ENCODE assay signal across 7 cellular contexts in the genomic region with DNA sequence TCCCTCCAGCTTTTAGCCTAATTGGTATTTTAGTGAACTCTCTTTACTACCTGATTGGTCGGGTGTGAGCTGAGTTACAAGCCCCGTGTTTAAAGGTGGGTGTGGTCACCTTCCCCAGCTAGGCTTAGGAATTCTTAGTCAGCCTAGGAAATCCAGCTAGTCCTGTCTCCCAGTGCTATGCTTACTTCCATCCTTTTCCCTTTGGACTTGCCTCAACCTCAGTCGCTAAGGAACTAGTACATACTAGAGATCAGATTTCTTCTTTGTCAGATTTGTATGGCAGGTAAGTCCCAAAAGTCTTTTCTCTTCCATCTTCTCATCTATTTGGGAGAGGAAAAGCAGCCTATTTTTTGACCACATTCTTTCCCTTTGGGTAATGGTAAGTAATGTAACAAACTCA. TPM values are rescaled to one million over a fixed set of nuclear protein-coding genes. Genes with fewer than 3 reads are reported as not detected.
A peak's percentile ranks its signal among the peaks of the same experiment; 100 is the strongest.
DNase-seq lines count a peak whose midpoint lies in the region; ATAC-seq and TF ChIP-seq lines count a peak whose summit lies in the region.
"Not testable (repeated sequence)": the region's sequence is repeated elsewhere in the genome, so short reads cannot be mapped to it uniquely, and the experiment has no call there.

No MANE protein-coding gene starts in this region.

- 50 to 79% (median 53%) methylated on average over 3 of the region's 3 CpGs for WGBS in psoas muscle, 3 donors

- H3K4me1 Mint-ChIP-seq in activated naive CD4-positive, alpha-beta T cell treated with anti-CD3 and anti-CD28 coated beads, Interleukin-2, amount 10 ng/mL, durations not matched to agents 7 days and 5 days, result not testable (repeated sequence)
- peaks cover 16% of the 10 kb centered on the region for H3K4me1 Mint-ChIP-seq in central memory CD8-positive, alpha-beta T cell
- H3K4me1 Mint-ChIP-seq in neural crest cell (peaks cover 34% of the 10 kb centered on the region), type B pancreatic cell (ENCODE audit: unreplicated experiment) (peaks cover 49% of the 10 kb centered on the region)

- not testable (repeated sequence) for H3K4me3 ChIP-seq in HEK293 (ENCODE audit: low read depth, low read length); RWPE2 (ENCODE audit: severe bottlenecking); psoas muscle

- H3K9me3 Mint-ChIP-seq in activated naive CD4-positive, alpha-beta T cell treated with anti-CD3 and anti-CD28 coated beads, Interleukin-2, amount 10 ng/mL, durations not matched to agents 7 days and 5 days; central memory CD8-positive, alpha-beta T cell; neural crest cell; type B pancreatic cell: not testable (repeated sequence)

- POLR2A ChIA-PET in HEK293 (lab: Yijun Ruan, JAX), result not testable (repeated sequence)

- H3K36me3 ChIP-seq in HEK293 (ENCODE audit: control insufficient read depth in 2 of 2, insufficient read depth in 1 of 2, low read length in 2 of 2); RWPE2 (ENCODE audit: low read depth); psoas muscle (ENCODE audit: insufficient read depth in 1 of 2, low read depth in 1 of 2): not testable (repeated sequence)

- H3K9me3 ChIP-seq in HEK293 (ENCODE audit: control insufficient read depth, insufficient read depth, low read depth, low read length); RWPE2 (ENCODE audit: severe bottlenecking); psoas muscle: not testable (repeated sequence)

- TF ChIP-seq CTCF in HEK293 (tag by site-specific recombination; IDR thresholded peaks at IDR 0.05); RWPE2 (IDR thresholded peaks at IDR 0.05; ENCODE audit: poor library complexity, severe bottlenecking); neural crest cell (conservative IDR thresholded peaks at IDR 0.05); psoas muscle (IDR thresholded peaks at IDR 0.05); type B pancreatic cell (conservative IDR thresholded peaks at IDR 0.05): not testable (repeated sequence)

- not testable (repeated sequence) for H3K27ac ChIP-seq in HEK293 (ENCODE audit: extremely low read depth, low read depth, low read length); RWPE2 (ENCODE audit: poor library complexity, severe bottlenecking)
- peak overlapping the region; percentile 30 for H3K27ac ChIP-seq in psoas muscle

- H3K4me1 ChIP-seq in HEK293 (ENCODE audit: control insufficient read depth, insufficient read depth, low read length) (peaks cover 10% of the 10 kb centered on the region; the same call in 1 of the 2 replicates), RWPE2 (ENCODE audit: insufficient read depth, poor library complexity, severe bottlenecking) (peaks cover 17% of the 10 kb centered on the region), psoas muscle (peaks cover 24% of the 10 kb centered on the region)

- ATAC-seq in RWPE2 (ENCODE audit: low read depth), result peak; percentile 63; the same call in 2 of the 3 replicates
- ATAC-seq in central memory CD8-positive, alpha-beta T cell (replicated peaks; ENCODE audit: extremely low read depth, poor library complexity, severe bottlenecking); psoas muscle: not testable (repeated sequence)

- intact Hi-C loops in psoas muscle (cut with DNase I), result not testable (repeated sequence)

- CTCF ChIA-PET in HEK293 (lab: Yijun Ruan, JAX), result interaction anchor here (0.6 to 1.6 kb wide), 3 partner anchors 16 to 70 kb away, joined by 3 to 4 read pairs (median 3); no protein-coding TSS in a partner anchor
- CTCF ChIA-PET in activated naive CD4-positive, alpha-beta T cell treated with anti-CD3 and anti-CD28 coated beads, Interleukin-2, amount 10 ng/mL, durations not matched to agents 7 days and 5 days (lab: Charles Lee), result not testable (repeated sequence)

- DNase-seq in RWPE2 (ENCODE audit: low spot score); activated naive CD4-positive, alpha-beta T cell treated with anti-CD3 and anti-CD28 coated beads, Interleukin-2, amount 10 ng/mL, durations not matched to agents 7 days and 5 days; central memory CD8-positive, alpha-beta T cell (ENCODE audit: low spot score in 2 of 2); neural crest cell (ENCODE audit: low read depth, low spot score); psoas muscle; type B pancreatic cell (ENCODE audit: extremely low spot score, unreplicated experiment): not testable (repeated sequence)

- H3K27ac Mint-ChIP-seq in activated naive CD4-positive, alpha-beta T cell treated with anti-CD3 and anti-CD28 coated beads, Interleukin-2, amount 10 ng/mL, durations not matched to agents 7 days and 5 days, result peak overlapping the region; percentile 50
- H3K27ac Mint-ChIP-seq in central memory CD8-positive, alpha-beta T cell (ENCODE audit: low read depth), result peak overlapping the region; percentile 46
- H3K27ac Mint-ChIP-seq in neural crest cell (ENCODE audit: unreplicated experiment), result peak overlapping the region; percentile 53
- peak overlapping the region; percentile 78 for H3K27ac Mint-ChIP-seq in type B pancreatic cell

- H3K27me3 Mint-ChIP-seq in activated naive CD4-positive, alpha-beta T cell treated with anti-CD3 and anti-CD28 coated beads, Interleukin-2, amount 10 ng/mL, durations not matched to agents 7 days and 5 days; central memory CD8-positive, alpha-beta T cell; neural crest cell (ENCODE audit: low read depth); type B pancreatic cell: not testable (repeated sequence)

- not testable (repeated sequence) for H3K36me3 Mint-ChIP-seq in activated naive CD4-positive, alpha-beta T cell treated with anti-CD3 and anti-CD28 coated beads, Interleukin-2, amount 10 ng/mL, durations not matched to agents 7 days and 5 days; neural crest cell (ENCODE audit: low read depth)
- H3K36me3 Mint-ChIP-seq in central memory CD8-positive, alpha-beta T cell (ENCODE audit: insufficient read depth), result peaks cover 14% of the 10 kb centered on the region
- H3K36me3 Mint-ChIP-seq in type B pancreatic cell, result peaks cover 14% of the 10 kb centered on the region

- not testable (repeated sequence) for H3K27me3 ChIP-seq in RWPE2 (ENCODE audit: insufficient read depth, poor library complexity, severe bottlenecking); psoas muscle (ENCODE audit: insufficient read depth in 3 of 3, low read length in 2 of 3)

- H3K4me3 Mint-ChIP-seq in activated naive CD4-positive, alpha-beta T cell treated with anti-CD3 and anti-CD28 coated beads, Interleukin-2, amount 10 ng/mL, durations not matched to agents 7 days and 5 days; central memory CD8-positive, alpha-beta T cell; neural crest cell: not testable (repeated sequence)
- H3K4me3 Mint-ChIP-seq in type B pancreatic cell, result peak overlapping the region; percentile 7

TF ChIP-seq in HEK293, 187 proteins besides CTCF, POLR2A, EP300 and RAD21:
- TF ChIP-seq KLF9 (tag by site-specific recombination; IDR thresholded peaks at IDR 0.05; ENCODE audit: low read depth), result peak; percentile 27; the same call in 1 of the 2 replicates

RNA-seq across cellular contexts. Expression of a gene that starts 22.6 kb away (rescaled TPM):
- total RNA-seq in neural crest cell (28.6 and 32.3 TPM in 2 replicates), psoas muscle (10 to 100 TPM; 63.0 to 92.8 (median 76.8) TPM), type B pancreatic cell (ENCODE audit: low replicate concordance) (37.3 and 41.1 TPM in 2 replicates)
- polyA plus RNA-seq in psoas muscle, result 10 to 100 TPM; 24.0 to 60.6 (median 37.8) TPM
